8 cellular contexts compared by ENCODE assay signal in the genomic region with DNA sequence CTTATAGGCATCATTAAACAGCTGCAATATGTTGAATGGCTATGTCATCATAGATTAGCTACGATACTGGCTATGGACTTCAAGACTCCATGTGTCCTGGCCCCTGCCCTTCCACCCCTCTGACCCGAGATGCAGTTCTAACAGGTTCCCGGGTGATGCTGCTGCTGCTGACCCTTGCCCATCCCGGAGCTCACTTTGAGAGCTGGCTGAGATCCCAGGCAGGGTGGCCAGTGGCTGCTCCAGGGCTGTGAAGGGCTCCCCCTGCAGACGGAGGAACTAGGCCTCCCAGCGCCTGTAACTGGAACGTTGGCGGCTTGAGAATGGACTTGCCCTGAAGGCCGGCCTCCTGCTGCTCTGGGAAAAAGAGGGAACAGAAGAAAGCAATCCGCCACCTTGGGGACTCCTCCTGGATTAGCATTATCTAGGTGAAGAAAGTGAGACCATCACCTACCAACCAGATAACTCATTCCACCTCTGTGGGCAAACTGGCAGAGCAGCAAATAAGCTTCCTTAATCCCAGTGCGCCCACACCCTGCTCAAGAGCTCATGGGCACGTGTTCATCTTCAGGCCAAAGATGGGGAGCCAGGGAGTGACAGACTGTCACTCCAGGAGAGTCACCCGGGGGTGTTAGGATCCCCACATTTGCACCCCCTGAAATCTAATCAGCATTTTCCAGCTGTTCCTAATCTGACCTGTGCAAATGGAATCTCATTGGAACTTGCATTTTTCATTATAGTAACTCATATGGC. TPM values are rescaled to one million over a fixed set of nuclear protein-coding genes. Genes with fewer than 3 reads are reported as not detected.
DNase-seq lines count a peak whose midpoint lies in the region; ATAC-seq and TF ChIP-seq lines count a peak whose summit lies in the region.

No MANE protein-coding gene starts in this region.

- TF ChIP-seq CTCF in DND-41 (IDR thresholded peaks at IDR 0.05; ENCODE audit: borderline replicate concordance, extremely low read depth, low read length, poor library complexity, severe bottlenecking) = peak; percentile 40
- no peak for TF ChIP-seq CTCF in colonic mucosa (IDR thresholded peaks at IDR 0.05)
- no peak for TF ChIP-seq CTCF in mucosa of descending colon (IDR thresholded peaks at IDR 0.05)
- no peak for TF ChIP-seq CTCF in lower leg skin (IDR thresholded peaks at IDR 0.05)

- H3K27me3 ChIP-seq in DND-41 (ENCODE audit: insufficient read depth, low read length, poor library complexity) = no peaks in the 10 kb centered on the region
- no peaks in the 10 kb centered on the region for H3K27me3 ChIP-seq in colonic mucosa

- no peak for TF ChIP-seq EP300 in Ishikawa (IDR thresholded peaks at IDR 0.05; ENCODE audit: borderline replicate concordance)

- ATAC-seq in DND-41 (ENCODE audit: insufficient read depth, low read depth) (no peak), mucosa of descending colon (peak; percentile 53)

- no peaks in the 10 kb centered on the region for H3K79me2 ChIP-seq in DND-41 (ENCODE audit: insufficient read depth, low read length)

- DNase-seq in DND-41 = no peak
- peak; percentile 33 for DNase-seq in colonic mucosa
- no peak for DNase-seq in mucosa of descending colon
- no peak for DNase-seq in NCI-H345 (lab: John Stamatoyannopoulos, UW)
- no peak for DNase-seq in lower leg skin (ENCODE audit: low spot score in 2 of 2)
- DNase-seq in DMS79 (lab: John Stamatoyannopoulos, UW) = no peak
- DNase-seq in AML-193 (lab: John Stamatoyannopoulos, UW) = no peak

- TF ChIP-seq RAD21 in Ishikawa (IDR thresholded peaks at IDR 0.05; ENCODE audit: low read depth) = peak; percentile 43; the same call in 1 of the 2 replicates

- H3K4me1 ChIP-seq in DND-41 (ENCODE audit: insufficient read depth, low read length) (no peaks in the 10 kb centered on the region), colonic mucosa (no peaks in the 10 kb centered on the region), mucosa of descending colon (ENCODE audit: low read depth) (no peaks in the 10 kb centered on the region)

- no peaks in the 10 kb centered on the region for H4K20me1 ChIP-seq in DND-41 (ENCODE audit: insufficient read depth, low read length)

- H3K9me3 ChIP-seq in DND-41 (ENCODE audit: insufficient read depth, low read length, severe bottlenecking) (no peaks in the 10 kb centered on the region), colonic mucosa (no peaks in the 10 kb centered on the region), mucosa of descending colon (no peaks in the 10 kb centered on the region)

- H2AFZ ChIP-seq in DND-41 (ENCODE audit: low read depth, low read length) = no peak overlapping the region

- H3K9ac ChIP-seq in DND-41 (ENCODE audit: low read depth, low read length) (no peak overlapping the region), colonic mucosa (ENCODE audit: low read depth in 2 of 2, low read length in 2 of 2) (no peak overlapping the region)

- no peak overlapping the region for H3K4me3 ChIP-seq in DND-41 (ENCODE audit: low read depth in 1 of 2, low read length in 2 of 2)
- no peak overlapping the region for H3K4me3 ChIP-seq in colonic mucosa
- H3K4me3 ChIP-seq in mucosa of descending colon = no peak overlapping the region
- H3K4me3 ChIP-seq in lower leg skin (ENCODE audit: low read depth, poor library complexity, severe bottlenecking) = no peak overlapping the region

- H3K27ac ChIP-seq in DND-41 (ENCODE audit: low read length) = no peak overlapping the region
- no peak overlapping the region for H3K27ac ChIP-seq in colonic mucosa

- 65 to 70% methylated on average over 13 of the region's 13 CpGs for WGBS in lower leg skin, 2 donors

- intact Hi-C loops in colonic mucosa (cut with DNase I) (no loop called here), mucosa of descending colon (cut with DNase I, micrococcal nuclease) (loop anchor here in 1 of 2 donors (10.0 kb wide), 2 partner anchors 231 to 391 kb away; a partner anchor contains a TSS), lower leg skin (cut with DNase I; ENCODE audit: low total_unique reads) (loop anchor here (10.0 kb wide), 1 partner anchor 231 kb away; a partner anchor contains a TSS)

- no peak overlapping the region for H3K4me2 ChIP-seq in DND-41 (ENCODE audit: insufficient read depth, low read length)

- H3K36me3 ChIP-seq in DND-41 (ENCODE audit: insufficient read depth, low read length) = no peaks in the 10 kb centered on the region
- H3K36me3 ChIP-seq in colonic mucosa = no peaks in the 10 kb centered on the region
- no peaks in the 10 kb centered on the region for H3K36me3 ChIP-seq in mucosa of descending colon (ENCODE audit: low read depth)

- TF ChIP-seq POLR2A in lower leg skin (IDR thresholded peaks at IDR 0.05) = no peak

TF ChIP-seq in Ishikawa, 13 proteins besides CTCF, POLR2A, EP300 and RAD21:
- no peak for TF ChIP-seq FOXM1 (IDR thresholded peaks at IDR 0.05; ENCODE audit: borderline replicate concordance, low read depth)
- no peak for TF ChIP-seq TAF1 (IDR thresholded peaks at IDR 0.05; ENCODE audit: low read depth)
- TF ChIP-seq TEAD4 (IDR thresholded peaks at IDR 0.05) = no peak
- no peak for TF ChIP-seq NFIC (IDR thresholded peaks at IDR 0.05)
- TF ChIP-seq CREB1 (IDR thresholded peaks at IDR 0.05; ENCODE audit: low read depth) = no peak
- TF ChIP-seq, protein P1, sequence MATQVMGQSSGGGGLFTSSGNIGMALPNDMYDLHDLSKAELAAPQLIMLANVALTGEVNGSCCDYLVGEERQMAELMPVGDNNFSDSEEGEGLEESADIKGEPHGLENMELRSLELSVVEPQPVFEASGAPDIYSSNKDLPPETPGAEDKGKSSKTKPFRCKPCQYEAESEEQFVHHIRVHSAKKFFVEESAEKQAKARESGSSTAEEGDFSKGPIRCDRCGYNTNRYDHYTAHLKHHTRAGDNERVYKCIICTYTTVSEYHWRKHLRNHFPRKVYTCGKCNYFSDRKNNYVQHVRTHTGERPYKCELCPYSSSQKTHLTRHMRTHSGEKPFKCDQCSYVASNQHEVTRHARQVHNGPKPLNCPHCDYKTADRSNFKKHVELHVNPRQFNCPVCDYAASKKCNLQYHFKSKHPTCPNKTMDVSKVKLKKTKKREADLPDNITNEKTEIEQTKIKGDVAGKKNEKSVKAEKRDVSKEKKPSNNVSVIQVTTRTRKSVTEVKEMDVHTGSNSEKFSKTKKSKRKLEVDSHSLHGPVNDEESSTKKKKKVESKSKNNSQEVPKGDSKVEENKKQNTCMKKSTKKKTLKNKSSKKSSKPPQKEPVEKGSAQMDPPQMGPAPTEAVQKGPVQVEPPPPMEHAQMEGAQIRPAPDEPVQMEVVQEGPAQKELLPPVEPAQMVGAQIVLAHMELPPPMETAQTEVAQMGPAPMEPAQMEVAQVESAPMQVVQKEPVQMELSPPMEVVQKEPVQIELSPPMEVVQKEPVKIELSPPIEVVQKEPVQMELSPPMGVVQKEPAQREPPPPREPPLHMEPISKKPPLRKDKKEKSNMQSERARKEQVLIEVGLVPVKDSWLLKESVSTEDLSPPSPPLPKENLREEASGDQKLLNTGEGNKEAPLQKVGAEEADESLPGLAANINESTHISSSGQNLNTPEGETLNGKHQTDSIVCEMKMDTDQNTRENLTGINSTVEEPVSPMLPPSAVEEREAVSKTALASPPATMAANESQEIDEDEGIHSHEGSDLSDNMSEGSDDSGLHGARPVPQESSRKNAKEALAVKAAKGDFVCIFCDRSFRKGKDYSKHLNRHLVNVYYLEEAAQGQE (IDR thresholded peaks at IDR 0.05; ENCODE audit: low read depth) = no peak
- TF ChIP-seq EGR1 (IDR thresholded peaks at IDR 0.05) = no peak
- TF ChIP-seq, protein P2, sequence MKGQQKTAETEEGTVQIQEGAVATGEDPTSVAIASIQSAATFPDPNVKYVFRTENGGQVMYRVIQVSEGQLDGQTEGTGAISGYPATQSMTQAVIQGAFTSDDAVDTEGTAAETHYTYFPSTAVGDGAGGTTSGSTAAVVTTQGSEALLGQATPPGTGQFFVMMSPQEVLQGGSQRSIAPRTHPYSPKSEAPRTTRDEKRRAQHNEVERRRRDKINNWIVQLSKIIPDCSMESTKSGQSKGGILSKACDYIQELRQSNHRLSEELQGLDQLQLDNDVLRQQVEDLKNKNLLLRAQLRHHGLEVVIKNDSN (IDR thresholded peaks at IDR 0.05) = no peak
- no peak for TF ChIP-seq YY1 (IDR thresholded peaks at IDR 0.05; ENCODE audit: low read depth)
- TF ChIP-seq CEBPB (IDR thresholded peaks at IDR 0.05) = no peak
- no peak for TF ChIP-seq TCF12 (IDR thresholded peaks at IDR 0.05; ENCODE audit: low read depth)

RNA-seq across cellular contexts. Expression of a gene that starts 56.8 kb away (rescaled TPM):
- 10 to 100 TPM; 33.9 to 39.2 TPM for total RNA-seq in colonic mucosa
- 10 to 100 TPM; 55.7 to 77.0 (median 61.8) TPM for total RNA-seq in mucosa of descending colon
- 10 to 100 TPM; 17.8 to 21.5 (median 18.5) TPM for total RNA-seq in lower leg skin
